Comparison of ENCODE assay signal across 8 cellular contexts in genomic region chr15:41870689-41871081, GRCh38. TPM values are rescaled to one million over a fixed set of nuclear protein-coding genes. Genes with fewer than 3 reads are reported as not detected.
DNase-seq lines count a peak whose midpoint lies in the region; ATAC-seq and TF ChIP-seq lines count a peak whose summit lies in the region.

No MANE protein-coding gene starts in this region.

- DNase-seq in M059J (ENCODE audit: low read depth) (peak; percentile 70), fibroblast of pulmonary artery (ENCODE audit: low read depth) (peak; percentile 60), ureter (ENCODE audit: low spot score) (no peak), NCI-H510A (lab: John Stamatoyannopoulos, UW) (no peak), NCI-H82 (lab: John Stamatoyannopoulos, UW) (no peak)
- DNase-seq in activated CD8-positive, alpha-beta memory T cell treated with anti-CD3 and anti-CD28 coated beads, Interleukin-2, amount 50 U/mL, for 1 hour (ENCODE audit: extremely low read depth): peak; percentile 29
- peak; percentile 45 to 57 for DNase-seq in stimulated activated CD4-positive, alpha-beta T cell treated with anti-CD3 and anti-CD28 coated beads, Interleukin-4, amount 100 ng/mL, for 48 hours (ENCODE audit: low read depth in 2 of 2)

- no peak overlapping the region for H3K4me3 ChIP-seq in fibroblast of pulmonary artery (replicated peaks; ENCODE audit: low read depth, low read length)

- no peak for ATAC-seq in HG02759 (IDR thresholded peaks at IDR 0.05; ENCODE audit: unreplicated experiment)

- no peak for TF ChIP-seq CTCF in fibroblast of pulmonary artery (IDR thresholded peaks at IDR 0.05; ENCODE audit: low read length, missing control alignments)

RNA-seq across cellular contexts. Expression of gene SPTBN5, which starts 23.2 kb away (rescaled TPM):
- under 0.01 TPM in 1 of 2 replicates, not detected in the other for total RNA-seq in M059J (2014; rRNA removed; shearing (Covaris generic))
- total RNA-seq in ureter: 11.9 TPM

RNA-seq across cellular contexts. Expression of gene PLA2G4B, which starts 32.0 kb away (rescaled TPM):
- total RNA-seq in M059J (2014; rRNA removed; shearing (Covaris generic)): 0.84 TPM in 1 of 2 replicates, not detected in the other
- total RNA-seq in ureter: 30.0 TPM

RNA-seq across cellular contexts. Expression of gene JMJD7, which starts 42.8 kb away (rescaled TPM):
- total RNA-seq in M059J (2014; rRNA removed; shearing (Covaris generic)): 7.9 and 11.4 TPM in 2 replicates
- total RNA-seq in ureter: 48.6 TPM

Comparison
In these comparisons a context has a peak if more than half of its experiments do, and no peak if none do; other contexts are left out.
1. DNase-seq: peak in M059J (single experiment), activated CD8-positive, alpha-beta memory T cell treated with anti-CD3 and anti-CD28 coated beads, Interleukin-2, amount 50 U/mL, for 1 hour (single experiment), fibroblast of pulmonary artery (single experiment) and stimulated activated CD4-positive, alpha-beta T cell treated with anti-CD3 and anti-CD28 coated beads, Interleukin-4, amount 100 ng/mL, for 48 hours (2 of 2); none in ureter (single experiment), NCI-H510A (single experiment) and NCI-H82 (single experiment).
2. RNA of gene SPTBN5, which starts 23.2 kb away (total RNA-seq): 11.9 TPM in ureter (single experiment); under 0.01 TPM in M059J; every median in the first group is over 10 times any median in the second.
3. RNA of gene PLA2G4B, which starts 32.0 kb away (total RNA-seq): 30.0 TPM in ureter (single experiment); 0.84 TPM in M059J; every median in the first group is over 10 times any median in the second.